ENCODE assay signal across 18 cellular contexts in the genomic region with DNA sequence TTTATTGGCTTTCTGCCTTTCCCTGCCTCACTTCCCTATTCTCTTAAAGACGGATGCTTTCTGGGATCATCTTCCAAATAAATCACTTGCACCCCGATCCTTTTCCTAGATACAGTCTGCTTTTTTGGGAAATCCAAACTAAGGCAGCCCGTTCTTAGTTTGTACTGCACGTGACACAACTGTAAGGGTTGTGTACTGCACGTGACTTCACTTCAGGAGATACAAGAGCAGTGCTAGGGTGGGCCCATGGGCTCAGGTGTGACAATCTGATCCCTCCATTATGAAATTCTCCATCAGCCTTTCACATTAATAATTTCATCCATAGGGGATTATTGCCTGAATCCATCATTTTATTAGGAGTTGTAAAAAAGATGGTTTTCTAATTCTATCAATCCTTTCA. TPM values are rescaled to one million over a fixed set of nuclear protein-coding genes. Genes with fewer than 3 reads are reported as not detected.
DNase-seq lines count a peak whose midpoint lies in the region; ATAC-seq, FAIRE-seq and TF ChIP-seq lines count a peak whose summit lies in the region.
"Had no signal": no experiment of that assay in that cellular context is flagged by ENCODE, and none has a peak within 500 bp of the region (broad histone marks: within the 10 kb centered on the region; RNA-seq: fewer than 3 reads in every experiment).

No MANE protein-coding gene starts in this region.

- H3K18ac ChIP-seq in mesenchymal stem cell (ENCODE audit: low read depth in 1 of 2, low read length in 2 of 2): no peak overlapping the region

- no peaks in the 10 kb centered on the region for H3K79me1 ChIP-seq in mesenchymal stem cell (replicated peaks; ENCODE audit: low read length, poor library complexity, severe bottlenecking)

- no peak overlapping the region for H3K4me2 ChIP-seq in mesenchymal stem cell (ENCODE audit: low read length, poor library complexity, severe bottlenecking)

- intact Hi-C loops in pancreas (cut with DNase I): no loop called here

- H3K4me1 ChIP-seq in CD4-positive, CD25-positive, alpha-beta regulatory T cell (ENCODE audit: control insufficient read depth, insufficient read depth, low read length, poor library complexity, severe bottlenecking): peaks cover 32% of the 10 kb centered on the region
- peaks cover 1% of the 10 kb centered on the region for H3K4me1 ChIP-seq in mesenchymal stem cell (ENCODE audit: control insufficient read depth, insufficient read depth, low read depth, low read length)
- no peaks in the 10 kb centered on the region for H3K4me1 ChIP-seq in pancreas

- H3K4ac ChIP-seq in mesenchymal stem cell (ENCODE audit: low read depth in 1 of 2, low read length in 2 of 2): no peak overlapping the region

- no peak overlapping the region for H2AFZ ChIP-seq in mesenchymal stem cell (ENCODE audit: low read depth, low read length)

- no peak for ATAC-seq in activated T-cell treated with anti-CD3 and anti-CD28 coated beads, Interleukin-2, amount 50 U/mL, for 4 hours
- ATAC-seq in CD4-positive, CD25-positive, alpha-beta regulatory T cell (ENCODE audit: low read depth in 2 of 2): no peak
- no peak for ATAC-seq in pancreas

- peak overlapping the region; percentile 9 to 95 (median 93) for H3K27ac Mint-ChIP-seq in CD4-positive, CD25-positive, alpha-beta regulatory T cell

- DNase-seq in activated T-cell treated with anti-CD3 and anti-CD28 coated beads, Interleukin-2, amount 50 U/mL, for 4 hours: no peak
- no peak for DNase-seq in activated T-cell treated with anti-CD3 and anti-CD28 coated beads for 4 hours
- DNase-seq in CD4-positive, CD25-positive, alpha-beta regulatory T cell: no peak
- no peak for DNase-seq in mesenchymal stem cell
- DNase-seq in NCI-H510A (lab: John Stamatoyannopoulos, UW): no peak
- DNase-seq in effector CD4-positive, alpha-beta T cell: no peak
- no peak for DNase-seq in pancreas
- DNase-seq: KG1, MV-4-11, NCI-H1694 treated with DMSO at 0.1 percent for 48 hours, NCI-H510A treated with DMSO at 0.1 percent for 48 hours, NCI-H774, OCI-M1, Right ventricle myocardium superior had no signal

- no peaks in the 10 kb centered on the region for H3K27me3 ChIP-seq in CD4-positive, CD25-positive, alpha-beta regulatory T cell (ENCODE audit: control insufficient read depth, insufficient read depth, low read length)
- peaks cover 0 to 5% of the 10 kb centered on the region in 2 experiments for H3K27me3 ChIP-seq in mesenchymal stem cell (ENCODE audit: control insufficient read depth in 1 of 2, insufficient read depth in 1 of 2, low read length in 2 of 2)
- no peaks in the 10 kb centered on the region for H3K27me3 ChIP-seq in pancreas

- H3K4me3 ChIP-seq in CD4-positive, CD25-positive, alpha-beta regulatory T cell (ENCODE audit: low read depth, low read length): no peak overlapping the region
- H3K4me3 ChIP-seq in mesenchymal stem cell (ENCODE audit: insufficient read depth in 1 of 2, low read depth in 1 of 2, low read length in 2 of 2): no peak overlapping the region
- no peak overlapping the region for H3K4me3 ChIP-seq in pancreas

- 94% methylated on average over 5 of the region's 5 CpGs for WGBS in mesenchymal stem cell
- 78 to 93% methylated on average over 5 of the region's 5 CpGs for WGBS in pancreas, 2 donors

- no peaks in the 10 kb centered on the region for H3K27me3 Mint-ChIP-seq in activated T-cell treated with anti-CD3 and anti-CD28 coated beads, Interleukin-2, amount 50 U/mL, for 4 hours (ENCODE audit: low read depth)
- H3K27me3 Mint-ChIP-seq in CD4-positive, CD25-positive, alpha-beta regulatory T cell: no peaks in the 10 kb centered on the region

- no peaks in the 10 kb centered on the region for H3K36me3 ChIP-seq in CD4-positive, CD25-positive, alpha-beta regulatory T cell (ENCODE audit: control insufficient read depth, insufficient read depth, low read length)
- no peaks in the 10 kb centered on the region for H3K36me3 ChIP-seq in KOPT-K1 (ENCODE audit: insufficient read depth, low read length)
- no peaks in the 10 kb centered on the region for H3K36me3 ChIP-seq in mesenchymal stem cell (ENCODE audit: control insufficient read depth in 1 of 2, insufficient read depth in 2 of 2, low read depth in 1 of 2, low read length in 2 of 2)
- no peaks in the 10 kb centered on the region for H3K36me3 ChIP-seq in pancreas

- no peak overlapping the region for H3K14ac ChIP-seq in mesenchymal stem cell (ENCODE audit: low read length in 2 of 2)

- FAIRE-seq in pancreas (lab: Jason Lieb, UNC): no peak
- FAIRE-seq: A204.1, G401.6, H1 had no signal

- H3K9ac ChIP-seq in mesenchymal stem cell (ENCODE audit: low read length): no peak overlapping the region

- no peak overlapping the region for H3K27ac ChIP-seq in CD4-positive, CD25-positive, alpha-beta regulatory T cell (ENCODE audit: insufficient read depth, low read length, poor library complexity, severe bottlenecking)
- H3K27ac ChIP-seq in KOPT-K1 (ENCODE audit: low read depth, low read length, poor library complexity, severe bottlenecking) (peak overlapping the region; percentile 94), mesenchymal stem cell (ENCODE audit: low read length, poor library complexity, severe bottlenecking) (no peak overlapping the region), pancreas (no peak overlapping the region)

- H4K91ac ChIP-seq in mesenchymal stem cell (ENCODE audit: low read length): no peak overlapping the region

- no peaks in the 10 kb centered on the region for H3K9me3 Mint-ChIP-seq in activated T-cell treated with anti-CD3 and anti-CD28 coated beads, Interleukin-2, amount 50 U/mL, for 4 hours
- peaks cover 0 to 2% (median 0%) of the 10 kb centered on the region in 7 donors for H3K9me3 Mint-ChIP-seq in CD4-positive, CD25-positive, alpha-beta regulatory T cell

- peaks cover 55% of the 10 kb centered on the region for H3K4me1 Mint-ChIP-seq in activated T-cell treated with anti-CD3 and anti-CD28 coated beads, Interleukin-2, amount 50 U/mL, for 4 hours (ENCODE audit: low read depth)
- H3K4me1 Mint-ChIP-seq in CD4-positive, CD25-positive, alpha-beta regulatory T cell: peaks cover 28 to 55% (median 46%) of the 10 kb centered on the region in 4 donors

- H3K4me3 Mint-ChIP-seq in activated T-cell treated with anti-CD3 and anti-CD28 coated beads, Interleukin-2, amount 50 U/mL, for 4 hours: peak overlapping the region; percentile 16
- H3K4me3 Mint-ChIP-seq in CD4-positive, CD25-positive, alpha-beta regulatory T cell: peak overlapping the region in 3 of 4 donors; percentile 36 to 85 (median 67)

- H2AK5ac ChIP-seq in mesenchymal stem cell (ENCODE audit: low read length, severe bottlenecking): no peak overlapping the region

- no peak overlapping the region for H2BK15ac ChIP-seq in mesenchymal stem cell (ENCODE audit: low read depth, poor library complexity, severe bottlenecking)

- no peaks in the 10 kb centered on the region for H3K36me3 Mint-ChIP-seq in activated T-cell treated with anti-CD3 and anti-CD28 coated beads, Interleukin-2, amount 50 U/mL, for 4 hours (ENCODE audit: insufficient read depth)
- no peaks in the 10 kb centered on the region for H3K36me3 Mint-ChIP-seq in CD4-positive, CD25-positive, alpha-beta regulatory T cell

- H3K9me3 ChIP-seq in CD4-positive, CD25-positive, alpha-beta regulatory T cell (ENCODE audit: control insufficient read depth in 2 of 2, low read length in 2 of 2): no peaks in the 10 kb centered on the region
- H3K9me3 ChIP-seq in KOPT-K1 (ENCODE audit: insufficient read depth, low read length, poor library complexity, severe bottlenecking): no peaks in the 10 kb centered on the region
- H3K9me3 ChIP-seq in mesenchymal stem cell (ENCODE audit: control insufficient read depth, low read length): no peaks in the 10 kb centered on the region
- H3K9me3 ChIP-seq in pancreas: no peaks in the 10 kb centered on the region

- H2BK5ac ChIP-seq in mesenchymal stem cell (ENCODE audit: low read depth, low read length, poor library complexity, severe bottlenecking): no peak overlapping the region

- no peak overlapping the region for H3K23ac ChIP-seq in mesenchymal stem cell (ENCODE audit: low read length in 2 of 2)

- TF ChIP-seq CTCF in pancreas (IDR thresholded peaks at IDR 0.05): no peak

- no peak overlapping the region for H2BK120ac ChIP-seq in mesenchymal stem cell (ENCODE audit: low read depth, low read length)

- no peak overlapping the region for H2BK12ac ChIP-seq in mesenchymal stem cell (ENCODE audit: low read length in 2 of 2)

- H4K8ac ChIP-seq in mesenchymal stem cell (ENCODE audit: low read length): peak overlapping the region; percentile 63

RNA-seq across cellular contexts. Expression of gene SPOCD1, which starts 33.8 kb away (rescaled TPM):
- total RNA-seq in activated T-cell treated with anti-CD3 and anti-CD28 coated beads, Interleukin-2, amount 50 U/mL, for 4 hours: under 1 TPM in 1 of 3 donors, not detected in 2; 0.14 TPM
- total RNA-seq in CD4-positive, CD25-positive, alpha-beta regulatory T cell: 1.1 TPM
- not detected for polyA plus RNA-seq in CD4-positive, CD25-positive, alpha-beta regulatory T cell
- 20.4 TPM for polyA plus RNA-seq in mesenchymal stem cell (2013, experiment 1 of 2)
- polyA plus RNA-seq in mesenchymal stem cell (2013, experiment 2 of 2): 20.7 TPM
- total RNA-seq in pancreas: under 1 TPM in 3 of 6 donors, not detected in 3; 0.06 to 0.69 (median 0.15) TPM
- polyA plus RNA-seq in pancreas: under 1 TPM in 1 of 2 donors, not detected in 1; 0.16 TPM
- total RNA-seq: Right ventricle myocardium superior had no signal
